28 cellular contexts compared by ENCODE assay signal in the genomic region with DNA sequence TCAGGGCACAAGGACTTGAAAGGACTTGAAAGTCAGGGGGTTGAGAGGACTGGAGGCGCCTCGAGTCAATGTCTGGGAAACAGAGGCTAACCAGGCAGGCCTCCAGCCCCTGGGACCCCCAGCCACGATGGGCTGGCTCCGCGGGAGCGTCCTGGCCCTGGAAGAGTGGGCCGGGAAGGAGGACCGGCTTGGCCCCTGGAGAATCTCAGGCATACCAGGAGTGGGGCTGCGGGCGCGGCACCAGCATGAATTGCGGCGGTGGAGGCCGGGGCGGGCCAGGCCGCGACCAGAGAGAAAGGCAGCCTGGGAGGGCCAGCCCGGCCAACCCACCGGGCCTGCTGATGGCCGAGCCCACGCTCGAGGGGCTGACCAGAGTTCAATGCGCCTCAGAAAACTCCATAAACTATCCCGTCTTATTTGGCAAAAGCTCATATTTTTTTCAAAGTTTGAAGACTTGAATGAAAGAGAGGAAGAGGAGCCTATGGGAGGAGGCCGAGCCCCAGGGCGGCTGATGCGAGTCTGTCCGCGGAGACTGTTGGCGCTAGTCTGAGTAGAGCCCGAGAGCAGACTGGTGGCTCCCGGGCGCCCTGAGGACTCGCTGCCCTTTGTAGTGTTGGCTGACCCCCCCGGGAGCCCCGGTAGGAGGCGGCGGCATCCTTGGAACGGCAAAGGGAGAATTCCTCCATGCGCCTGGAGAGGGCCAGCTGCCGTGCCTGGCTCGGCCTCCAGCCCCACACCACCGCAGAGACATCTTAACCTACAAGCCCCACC.
DNase-seq lines count a peak whose midpoint lies in the region; ATAC-seq and TF ChIP-seq lines count a peak whose summit lies in the region.
"Had no signal": no experiment of that assay in that cellular context is flagged by ENCODE, and none has a peak within 500 bp of the region (broad histone marks: within the 10 kb centered on the region; RNA-seq: fewer than 3 reads in every experiment).

No MANE protein-coding gene starts in this region.

- H3K4me3 Mint-ChIP-seq in endodermal cell = no peak overlapping the region
- H3K4me3 Mint-ChIP-seq: activated CD4-positive, alpha-beta T cell treated with anti-CD3 and anti-CD28 coated beads, Interleukin-2, amount 10 ng/mL, durations not matched to agents 24 days and 14 days; activated naive CD8-positive, alpha-beta T cell treated with anti-CD3 and anti-CD28 coated beads, Interleukin-2, amount 10 ng/mL, durations not matched to agents 7 days and 5 days; activated T-cell treated with anti-CD3 and anti-CD28 coated beads, Interleukin-2, amount 50 U/mL, for 24 hours; B cell; central memory CD8-positive, alpha-beta T cell had no signal

- H3K14ac ChIP-seq in mesenchymal stem cell (ENCODE audit: low read length in 2 of 2) = no peak overlapping the region

- no peak overlapping the region for H3K23ac ChIP-seq in mesenchymal stem cell (ENCODE audit: low read length in 2 of 2)

- TF ChIP-seq CTCF in endodermal cell (conservative IDR thresholded peaks at IDR 0.05) = no peak
- no peak for TF ChIP-seq CTCF in spleen (IDR thresholded peaks at IDR 0.05 in 8 of 11, conservative IDR thresholded peaks at IDR 0.05 in 3 of 11)
- no peak for TF ChIP-seq CTCF in ascending aorta (IDR thresholded peaks at IDR 0.05)

- H3K9me3 ChIP-seq in endodermal cell (ENCODE audit: control insufficient read depth, low read length) (no peaks in the 10 kb centered on the region), mesenchymal stem cell (ENCODE audit: control insufficient read depth, low read length) (no peaks in the 10 kb centered on the region), spleen (no peaks in the 10 kb centered on the region), ascending aorta (no peaks in the 10 kb centered on the region)
- H3K9me3 ChIP-seq: Caco-2, neutrophil, stomach, tibial artery had no signal

- intact Hi-C loops in Right ventricle myocardium superior (cut with DNase I) = no loop called here
- intact Hi-C loops in cardiac septum (cut with DNase I) = no loop called here
- intact Hi-C loops in spleen (cut with DNase I; ENCODE audit: low total_unique reads) = loop anchor here (10.0 kb wide), 1 partner anchor 93 kb away; no protein-coding TSS in a partner anchor
- intact Hi-C loops in ascending aorta (cut with DNase I) = loop anchor here (10.0 kb wide), 1 partner anchor 143 kb away; no protein-coding TSS in a partner anchor

- no peak overlapping the region for H3K18ac ChIP-seq in mesenchymal stem cell (ENCODE audit: low read depth in 1 of 2, low read length in 2 of 2)

- peak overlapping the region; percentile 10 for H3K27ac ChIP-seq in endodermal cell (ENCODE audit: low read depth, low read length)
- H3K27ac ChIP-seq in mesenchymal stem cell (ENCODE audit: low read length, poor library complexity, severe bottlenecking) = no peak overlapping the region
- H3K27ac ChIP-seq in spleen = peak overlapping the region; percentile 21 to 77 (median 66)
- H3K27ac ChIP-seq in ascending aorta = no peak overlapping the region
- H3K27ac ChIP-seq: KMS-11, neutrophil, tibial artery had no signal

- H3K4me1 ChIP-seq in endodermal cell (ENCODE audit: control insufficient read depth, insufficient read depth, low read length) = no peaks in the 10 kb centered on the region
- H3K4me1 ChIP-seq in mesenchymal stem cell (ENCODE audit: control insufficient read depth, insufficient read depth, low read depth, low read length) = peaks cover 6% of the 10 kb centered on the region
- H3K4me1 ChIP-seq in spleen = peaks cover 0 to 11% (median under 1%) of the 10 kb centered on the region in 6 donors
- H3K4me1 ChIP-seq in ascending aorta = no peaks in the 10 kb centered on the region
- H3K4me1 ChIP-seq: Caco-2, tibial artery had no signal

- no peak overlapping the region for H2AK5ac ChIP-seq in mesenchymal stem cell (ENCODE audit: low read length, severe bottlenecking)

- no peak for TF ChIP-seq POLR2A in spleen (IDR thresholded peaks at IDR 0.05)

- H3K4ac ChIP-seq in mesenchymal stem cell (ENCODE audit: low read depth in 1 of 2, low read length in 2 of 2) = no peak overlapping the region

- H3K9ac ChIP-seq in endodermal cell (ENCODE audit: extremely low read depth, low read length, poor library complexity, severe bottlenecking) (no peak overlapping the region), mesenchymal stem cell (ENCODE audit: low read length) (no peak overlapping the region)
- H3K9ac ChIP-seq: KMS-11 had no signal

- peaks cover 12% of the 10 kb centered on the region for H3K79me1 ChIP-seq in mesenchymal stem cell (replicated peaks; ENCODE audit: low read length, poor library complexity, severe bottlenecking)

- no peak overlapping the region for H3K27ac Mint-ChIP-seq in endodermal cell
- H3K27ac Mint-ChIP-seq: activated CD4-positive, alpha-beta T cell treated with anti-CD3 and anti-CD28 coated beads, Interleukin-2, amount 10 ng/mL, durations not matched to agents 24 days and 14 days; activated naive CD8-positive, alpha-beta T cell treated with anti-CD3 and anti-CD28 coated beads, Interleukin-2, amount 10 ng/mL, durations not matched to agents 7 days and 5 days; activated T-cell treated with anti-CD3 and anti-CD28 coated beads, Interleukin-2, amount 50 U/mL, for 24 hours; B cell had no signal

- peak overlapping the region; percentile 22 for H4K91ac ChIP-seq in mesenchymal stem cell (ENCODE audit: low read length)

- ATAC-seq in Right ventricle myocardium superior (ENCODE audit: poor library complexity) (no peak), HG02571 (IDR thresholded peaks at IDR 0.05; ENCODE audit: unreplicated experiment) (no peak)

- H3K27me3 ChIP-seq in endodermal cell (ENCODE audit: control insufficient read depth, insufficient read depth, low read length, poor library complexity, severe bottlenecking) (no peaks in the 10 kb centered on the region), mesenchymal stem cell (ENCODE audit: control insufficient read depth in 1 of 2, insufficient read depth in 1 of 2, low read length in 2 of 2) (no peaks in the 10 kb centered on the region), spleen (replicated peaks in 1 of 7) (no peaks in the 10 kb centered on the region), ascending aorta (no peaks in the 10 kb centered on the region)
- H3K27me3 ChIP-seq: neutrophil, stomach, tibial artery had no signal

- peaks cover 5% of the 10 kb centered on the region for H3K36me3 Mint-ChIP-seq in endodermal cell (ENCODE audit: low read depth)
- H3K36me3 Mint-ChIP-seq: activated naive CD8-positive, alpha-beta T cell treated with anti-CD3 and anti-CD28 coated beads, Interleukin-2, amount 10 ng/mL, durations not matched to agents 7 days and 5 days had no signal

- no peak overlapping the region for H3K4me2 ChIP-seq in mesenchymal stem cell (ENCODE audit: low read length, poor library complexity, severe bottlenecking)
- H3K4me2 ChIP-seq: KMS-11 had no signal

- no peak overlapping the region for H2BK15ac ChIP-seq in mesenchymal stem cell (ENCODE audit: low read depth, poor library complexity, severe bottlenecking)

- no peaks in the 10 kb centered on the region for H3K27me3 Mint-ChIP-seq in endodermal cell (ENCODE audit: insufficient read depth)
- H3K27me3 Mint-ChIP-seq: activated CD4-positive, alpha-beta T cell treated with anti-CD3 and anti-CD28 coated beads, Interleukin-2, amount 10 ng/mL, durations not matched to agents 24 days and 14 days; activated naive CD8-positive, alpha-beta T cell treated with anti-CD3 and anti-CD28 coated beads, Interleukin-2, amount 10 ng/mL, durations not matched to agents 7 days and 5 days; activated T-cell treated with anti-CD3 and anti-CD28 coated beads, Interleukin-2, amount 50 U/mL, for 24 hours; B cell; central memory CD8-positive, alpha-beta T cell had no signal

- no peak overlapping the region for H4K8ac ChIP-seq in mesenchymal stem cell (ENCODE audit: low read length)

- H2BK120ac ChIP-seq in mesenchymal stem cell (ENCODE audit: low read depth, low read length) = no peak overlapping the region

- WGBS in endodermal cell (ENCODE audit: insufficient coverage in 1 of 2, insufficient read length in 1 of 2), 2 experiments = 96 to 99% methylated on average over 22 to 43 of the region's 43 CpGs
- 96% methylated on average over 38 of the region's 43 CpGs for WGBS in mesenchymal stem cell
- 89 to 95% (median 93%) methylated on average over 41 to 43 of the region's 43 CpGs for WGBS in spleen, 5 donors

- no peak overlapping the region for H2BK5ac ChIP-seq in mesenchymal stem cell (ENCODE audit: low read depth, low read length, poor library complexity, severe bottlenecking)

- no peak overlapping the region for H2AFZ ChIP-seq in mesenchymal stem cell (ENCODE audit: low read depth, low read length)

- H3K9me3 Mint-ChIP-seq in endodermal cell = no peaks in the 10 kb centered on the region
- H3K9me3 Mint-ChIP-seq: activated CD4-positive, alpha-beta T cell treated with anti-CD3 and anti-CD28 coated beads, Interleukin-2, amount 10 ng/mL, durations not matched to agents 24 days and 14 days; activated naive CD8-positive, alpha-beta T cell treated with anti-CD3 and anti-CD28 coated beads, Interleukin-2, amount 10 ng/mL, durations not matched to agents 7 days and 5 days; activated T-cell treated with anti-CD3 and anti-CD28 coated beads, Interleukin-2, amount 50 U/mL, for 24 hours; central memory CD8-positive, alpha-beta T cell had no signal

- DNase-seq in Right ventricle myocardium superior = peak; percentile 37
- DNase-seq in cardiac septum (ENCODE audit: low spot score) = no peak
- no peak for DNase-seq in endodermal cell
- DNase-seq in mesenchymal stem cell = no peak
- no peak for DNase-seq in spleen
- no peak for DNase-seq in GM19240 (ENCODE audit: insufficient read length, low spot score)
- DNase-seq in ascending aorta (ENCODE audit: low spot score in 2 of 2) = no peak
- DNase-seq: activated CD4-positive, alpha-beta T cell treated with anti-CD3 and anti-CD28 coated beads, Interleukin-2, amount 10 ng/mL, durations not matched to agents 24 days and 14 days; activated gamma-delta T cell; activated naive CD8-positive, alpha-beta T cell treated with anti-CD3 and anti-CD28 coated beads, Interleukin-2, amount 10 ng/mL, durations not matched to agents 7 days and 5 days; activated T-cell treated with anti-CD3 and anti-CD28 coated beads, Interleukin-2, amount 50 U/mL, for 24 hours; Caco-2; DMS79; mammary epithelial cell; NCI-H1417 treated with DMSO at 0.1 percent for 48 hours; NCI-H2081; NCI-H226; NCI-H774; small intestine; stimulated activated CD4-positive, alpha-beta T cell treated with anti-CD3 and anti-CD28 coated beads, Interleukin-2, amount 100 ng/mL, for 24 hours; stomach; T1000; tibial artery had no signal

- peaks cover under 1% of the 10 kb centered on the region for H3K4me1 Mint-ChIP-seq in endodermal cell
- H3K4me1 Mint-ChIP-seq: activated CD4-positive, alpha-beta T cell treated with anti-CD3 and anti-CD28 coated beads, Interleukin-2, amount 10 ng/mL, durations not matched to agents 24 days and 14 days; activated naive CD8-positive, alpha-beta T cell treated with anti-CD3 and anti-CD28 coated beads, Interleukin-2, amount 10 ng/mL, durations not matched to agents 7 days and 5 days; B cell; central memory CD8-positive, alpha-beta T cell had no signal

- no peak overlapping the region for H2BK12ac ChIP-seq in mesenchymal stem cell (ENCODE audit: low read length in 2 of 2)

- H3K36me3 ChIP-seq in endodermal cell (ENCODE audit: control insufficient read depth, insufficient read depth, low read length) (peaks cover 10% of the 10 kb centered on the region), mesenchymal stem cell (ENCODE audit: control insufficient read depth in 1 of 2, insufficient read depth in 2 of 2, low read depth in 1 of 2, low read length in 2 of 2) (peaks cover 14 to 63% of the 10 kb centered on the region in 2 experiments), spleen (peaks cover 0 to 64% (median 30%) of the 10 kb centered on the region in 6 donors), ascending aorta (peaks cover 22 to 47% of the 10 kb centered on the region in 2 donors)

- H3K4me3 ChIP-seq in endodermal cell (ENCODE audit: low read length) = no peak overlapping the region
- H3K4me3 ChIP-seq in mesenchymal stem cell (ENCODE audit: insufficient read depth in 1 of 2, low read depth in 1 of 2, low read length in 2 of 2) = no peak overlapping the region
- H3K4me3 ChIP-seq in spleen = no peak overlapping the region
- H3K4me3 ChIP-seq in ascending aorta = no peak overlapping the region
- H3K4me3 ChIP-seq: stomach, tibial artery had no signal

Comparison
In these comparisons a context has a peak if more than half of its experiments do, and no peak if none do; other contexts are left out.
1. H3K27ac ChIP-seq: peak in endodermal cell (single experiment) and spleen (8 of 8); none in mesenchymal stem cell (single experiment) and ascending aorta (0 of 2).
2. intact Hi-C loops: an anchor here in spleen (10.0 kb wide) and ascending aorta (10.0 kb wide); none called in Right ventricle myocardium superior and cardiac septum.